ENCODE assay signal across 9 cellular contexts in genomic region chr1:112544011-112544688, GRCh38. TPM values are rescaled to one million over a fixed set of nuclear protein-coding genes. Genes with fewer than 3 reads are reported as not detected.
A peak's percentile ranks its signal among the peaks of the same experiment; 100 is the strongest.
DNase-seq lines count a peak whose midpoint lies in the region; ATAC-seq and TF ChIP-seq lines count a peak whose summit lies in the region.
"Had no signal": no experiment of that assay in that cellular context is flagged by ENCODE, and none has a peak within 500 bp of the region (broad histone marks: within the 10 kb centered on the region; RNA-seq: fewer than 3 reads in every experiment).

No MANE protein-coding gene starts in this region.

- H3K9me3 ChIP-seq in body of pancreas = no peaks in the 10 kb centered on the region

- H3K9me3 Mint-ChIP-seq in stimulated activated naive CD8-positive, alpha-beta T cell treated with anti-CD3 and anti-CD28 coated beads, Interleukin-15, amount 100 ng/mL, for 72 hours = no peaks in the 10 kb centered on the region

- peak; percentile 61 for ATAC-seq in stimulated activated naive CD8-positive, alpha-beta T cell treated with anti-CD3 and anti-CD28 coated beads, Interleukin-15, amount 100 ng/mL, for 72 hours
- no peak for ATAC-seq in stimulated activated naive CD8-positive, alpha-beta T cell treated with anti-CD3 and anti-CD28 coated beads, Interleukin-15, Interleukin-2, amounts not matched to agents 100 U/mL and 50 U/mL, for 24 hours
- ATAC-seq in body of pancreas (peak; percentile 73), left colon (peak; percentile 46), HG03095 (IDR thresholded peaks at IDR 0.05; ENCODE audit: unreplicated experiment) (no peak)

- no peak for TF ChIP-seq POLR2A in body of pancreas (IDR thresholded peaks at IDR 0.05)

- no peaks in the 10 kb centered on the region for H3K4me1 ChIP-seq in body of pancreas

- no peaks in the 10 kb centered on the region for H3K27me3 Mint-ChIP-seq in stimulated activated naive CD8-positive, alpha-beta T cell treated with anti-CD3 and anti-CD28 coated beads, Interleukin-15, amount 100 ng/mL, for 72 hours

- no peak overlapping the region for H3K4me3 ChIP-seq in body of pancreas

- DNase-seq in stimulated activated naive CD8-positive, alpha-beta T cell treated with anti-CD3 and anti-CD28 coated beads, Interleukin-15, amount 100 ng/mL, for 72 hours = no peak
- no peak for DNase-seq in stimulated activated naive CD8-positive, alpha-beta T cell treated with anti-CD3 and anti-CD28 coated beads, Interleukin-15, Interleukin-2, amounts not matched to agents 100 U/mL and 50 U/mL, for 24 hours
- DNase-seq in body of pancreas = peak in 1 of 4 donors; percentile 7
- DNase-seq in left colon = no peak
- no peak for DNase-seq in COLO668 (lab: John Stamatoyannopoulos, UW; ENCODE audit: unreplicated experiment)
- no peak for DNase-seq in GF-D8 (lab: John Stamatoyannopoulos, UW)
- DNase-seq in NCI-H69 (lab: John Stamatoyannopoulos, UW) = no peak

- WGBS in body of pancreas, 2 donors = 56 to 61% methylated on average over 1 of the region's 1 CpG

- intact Hi-C loops in body of pancreas (cut with DNase I) = no loop called here
- intact Hi-C loops in left colon (cut with DNase I, micrococcal nuclease) = no loop called here

- no peaks in the 10 kb centered on the region for H3K4me1 Mint-ChIP-seq in stimulated activated naive CD8-positive, alpha-beta T cell treated with anti-CD3 and anti-CD28 coated beads, Interleukin-15, amount 100 ng/mL, for 72 hours

- peak overlapping the region in 2 of 4 donors; percentile 25 to 62 for H3K27ac ChIP-seq in body of pancreas
- H3K27ac ChIP-seq: C4-2B had no signal

- H3K27ac Mint-ChIP-seq in stimulated activated naive CD8-positive, alpha-beta T cell treated with anti-CD3 and anti-CD28 coated beads, Interleukin-15, amount 100 ng/mL, for 72 hours = no peak overlapping the region

- TF ChIP-seq CTCF in body of pancreas (IDR thresholded peaks at IDR 0.05) = no peak

- H3K4me3 Mint-ChIP-seq in stimulated activated naive CD8-positive, alpha-beta T cell treated with anti-CD3 and anti-CD28 coated beads, Interleukin-15, amount 100 ng/mL, for 72 hours = no peak overlapping the region

- H3K27me3 ChIP-seq in body of pancreas = no peaks in the 10 kb centered on the region

- peaks cover 0 to 4% of the 10 kb centered on the region in 2 donors for H3K36me3 ChIP-seq in body of pancreas (replicated peaks in 1 of 2; ENCODE audit: insufficient read depth in 1 of 2, low read depth in 2 of 2)

RNA-seq across cellular contexts. Expression of gene WNT2B, which starts 35.4 kb away (rescaled TPM):
- total RNA-seq in body of pancreas (1 to 10 TPM; 1.6 to 3.9 TPM), left colon (1 to 10 TPM; 7.1 to 8.8 TPM)

Comparison
In these comparisons a context has a peak if more than half of its experiments do, and no peak if none do; other contexts are left out.
1. ATAC-seq: peak in stimulated activated naive CD8-positive, alpha-beta T cell treated with anti-CD3 and anti-CD28 coated beads, Interleukin-15, amount 100 ng/mL, for 72 hours (single experiment), body of pancreas (single experiment) and left colon (single experiment); none in stimulated activated naive CD8-positive, alpha-beta T cell treated with anti-CD3 and anti-CD28 coated beads, Interleukin-15, Interleukin-2, amounts not matched to agents 100 U/mL and 50 U/mL, for 24 hours (single experiment) and HG03095 (single experiment).